ENCODE assay signal across 17 cellular contexts in genomic region chr10:86768431-86768830, GRCh38.
"Had no signal": no experiment of that assay in that cellular context is flagged by ENCODE, and none has a peak within 500 bp of the region (broad histone marks: within the 10 kb centered on the region; RNA-seq: fewer than 3 reads in every experiment).

No MANE protein-coding gene starts in this region.

- H3K36me3 ChIP-seq: colonic mucosa, heart left ventricle, ovary, stomach, thoracic aorta, transverse colon had no signal

- H3K4me3 ChIP-seq: colonic mucosa, heart left ventricle, ovary, stomach, thoracic aorta, transverse colon had no signal

- H3K9me3 ChIP-seq: colonic mucosa, heart left ventricle, ovary, stomach, thoracic aorta, transverse colon had no signal

- H3K4me1 Mint-ChIP-seq: naive B cell had no signal

- ATAC-seq: heart left ventricle, right cardiac atrium had no signal

- H3K36me3 Mint-ChIP-seq: naive B cell had no signal

- H3K27ac ChIP-seq: colonic mucosa, heart left ventricle, ovary, stomach, thoracic aorta, transverse colon had no signal

- DNase-seq: colonic mucosa; effector CD4-positive, alpha-beta T cell; heart left ventricle; hypothalamus; kidney glomerular epithelial cell; mesendoderm; naive B cell; nucleus accumbens; ovary; right cardiac atrium; small intestine; stimulated activated CD4-positive, alpha-beta T cell treated with anti-CD3 and anti-CD28 coated beads, Interleukin-12 subunit alpha, Interleukin-12 subunit beta, amount 100 ng/mL, for 4 hours; stimulated activated naive CD4-positive, alpha-beta T cell; stomach; substantia nigra; transverse colon had no signal

- H3K27me3 ChIP-seq: colonic mucosa, ovary, stomach, transverse colon had no signal

- H3K9me3 Mint-ChIP-seq: naive B cell had no signal

- H3K4me1 ChIP-seq: colonic mucosa had no signal

- H3K4me3 Mint-ChIP-seq: naive B cell had no signal
